Comparison of ENCODE assay signal across 19 cellular contexts in the genomic region with DNA sequence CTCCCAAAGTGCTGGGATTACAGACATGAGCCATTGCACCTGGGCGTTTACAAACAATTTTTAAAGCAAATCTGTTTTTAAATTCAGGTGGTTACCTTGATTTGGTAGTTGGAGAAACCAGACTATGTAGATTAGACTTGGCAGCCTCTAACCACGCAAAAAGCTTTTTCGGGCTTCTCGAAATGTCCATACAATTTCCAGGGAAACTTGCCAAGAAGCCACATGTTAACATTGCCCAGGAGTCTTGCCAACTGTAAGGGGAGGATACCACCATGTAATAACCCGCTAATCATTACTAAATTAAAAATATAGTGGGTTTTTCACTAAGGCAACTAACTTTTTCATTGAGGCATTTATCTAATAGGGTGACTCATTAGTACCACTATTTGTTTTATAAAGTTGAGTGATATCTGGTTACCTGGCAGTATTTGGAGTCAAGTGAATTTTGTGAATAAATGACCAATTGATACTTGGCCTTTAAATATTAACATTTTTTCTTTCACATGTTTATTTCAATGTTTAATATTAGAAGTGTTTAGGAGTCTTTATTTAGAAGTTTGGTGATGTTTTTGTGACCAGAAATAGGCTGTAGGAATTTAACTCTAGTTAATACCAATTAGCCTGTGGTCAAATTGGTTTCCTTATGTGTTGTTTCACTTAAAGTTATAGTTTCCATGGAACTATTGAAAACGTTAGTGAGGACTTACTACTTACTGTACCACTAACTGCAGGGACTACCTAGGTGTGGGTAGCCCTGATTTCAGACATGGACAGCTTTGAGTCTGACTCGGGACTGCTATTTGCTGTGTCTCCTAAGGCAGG.
DNase-seq lines count a peak whose midpoint lies in the region; ATAC-seq, FAIRE-seq and TF ChIP-seq lines count a peak whose summit lies in the region.
"Had no signal": no experiment of that assay in that cellular context is flagged by ENCODE, and none has a peak within 500 bp of the region (broad histone marks: within the 10 kb centered on the region; RNA-seq: fewer than 3 reads in every experiment).

No MANE protein-coding gene starts in this region.

- 45 to 55% methylated on average over 2 to 6 of the region's 7 CpGs for WGBS in gastroesophageal sphincter (ENCODE audit: low coverage in 1 of 2), 2 donors

- peak; percentile 85 for FAIRE-seq in RCC 7860 (lab: Jason Lieb, UNC)
- FAIRE-seq: D721Med, GM12892, GM19239 had no signal

- no peak for TF ChIP-seq EP300 in gastroesophageal sphincter (IDR thresholded peaks at IDR 0.05)

- H3K36me3 ChIP-seq in gastroesophageal sphincter: no peaks in the 10 kb centered on the region

- ATAC-seq in GM18511 (IDR thresholded peaks at IDR 0.05; ENCODE audit: unreplicated experiment): peak; percentile 46
- peak; percentile 68 for ATAC-seq in GM21381 (IDR thresholded peaks at IDR 0.05; ENCODE audit: unreplicated experiment)
- ATAC-seq in gastroesophageal sphincter: no peak
- no peak for ATAC-seq in HG03432 (IDR thresholded peaks at IDR 0.05; ENCODE audit: unreplicated experiment)

- H3K27me3 ChIP-seq in gastroesophageal sphincter: no peaks in the 10 kb centered on the region

- peaks cover 0 to 67% (median 0%) of the 10 kb centered on the region in 3 donors for H3K4me1 ChIP-seq in gastroesophageal sphincter

- H3K4me3 ChIP-seq in gastroesophageal sphincter: no peak overlapping the region
- H3K4me3 ChIP-seq: PC-9 had no signal

- H3K9me3 ChIP-seq in gastroesophageal sphincter: no peaks in the 10 kb centered on the region

- TF ChIP-seq CTCF in gastroesophageal sphincter (IDR thresholded peaks at IDR 0.05): no peak

- H3K27ac ChIP-seq in gastroesophageal sphincter: peak overlapping the region in 3 of 4 donors; percentile 5 to 66 (median 21)
- H3K27ac ChIP-seq: PC-9 had no signal

- TF ChIP-seq POLR2A in gastroesophageal sphincter (IDR thresholded peaks at IDR 0.05): no peak

- peak; percentile 15 for DNase-seq in RCC 7860 (ENCODE audit: low spot score)
- no peak for DNase-seq in C1 segment of cervical spinal cord (lab: John Stamatoyannopoulos, UW)
- DNase-seq in NCI-H1048 (lab: John Stamatoyannopoulos, UW): no peak
- DNase-seq: CD4-positive, alpha-beta memory T cell; GF-D8; H7; NCI-H1694 treated with DMSO at 0.1 percent for 48 hours; NCI-H2171 treated with DMSO at 0.1 percent for 48 hours; NCI-H446 treated with DMSO at 0.1 percent for 48 hours; NCI-H748 treated with DMSO at 0.1 percent for 48 hours; PC-9; T-helper 9 cell had no signal

Comparison
In these comparisons a context has a peak if more than half of its experiments do, and no peak if none do; other contexts are left out.
1. ATAC-seq: peak in GM18511 (single experiment) and GM21381 (single experiment); none in gastroesophageal sphincter (single experiment) and HG03432 (single experiment).